Comparison of ENCODE assay signal across 18 cellular contexts in genomic region chr9:85959955-85960354, GRCh38. TPM values are rescaled to one million over a fixed set of nuclear protein-coding genes. Genes with fewer than 3 reads are reported as not detected.
DNase-seq lines count a peak whose midpoint lies in the region; ATAC-seq and TF ChIP-seq lines count a peak whose summit lies in the region.
"Had no signal": no experiment of that assay in that cellular context is flagged by ENCODE, and none has a peak within 500 bp of the region (broad histone marks: within the 10 kb centered on the region; RNA-seq: fewer than 3 reads in every experiment).

No MANE protein-coding gene starts in this region.

- TSS peak; percentile 3 for BruUV-seq in MCF 10A (replicated peaks; lab: Mats Ljungman, UMichigan)

- no peaks in the 10 kb centered on the region for H3K4me1 ChIP-seq in breast epithelium
- H3K4me1 ChIP-seq: BLaER1 treated with 17β-estradiol and CSF1 and Interleukin-3, amounts not matched to agents 10 nM and 100 nM had no signal

- H3K36me3 ChIP-seq in breast epithelium: no peaks in the 10 kb centered on the region

- ATAC-seq in T-helper 17 cell (no peak), sciatic nerve (peak; percentile 45), GM19467 (IDR thresholded peaks at IDR 0.05; ENCODE audit: unreplicated experiment) (no peak)
- ATAC-seq: GM12878 had no signal

- peaks cover 52% of the 10 kb centered on the region for H3K36me3 Mint-ChIP-seq in MCF 10A (ENCODE audit: insufficient read depth, unreplicated experiment)
- peaks cover 4% of the 10 kb centered on the region for H3K36me3 Mint-ChIP-seq in T-helper 17 cell (ENCODE audit: low read depth)
- peaks cover 42% of the 10 kb centered on the region for H3K36me3 Mint-ChIP-seq in osteocyte (ENCODE audit: unreplicated experiment)

- POLR2A ChIA-PET in MCF 10A (lab: Yijun Ruan, JAX): interaction anchor here (1.0 kb wide), 1 partner anchor 18 kb away, joined by 4 read pairs; no protein-coding TSS in a partner anchor

- intact Hi-C loops in MCF 10A (cut with micrococcal nuclease) (no loop called here), breast epithelium (cut with DNase I; ENCODE audit: low total_unique reads) (no loop called here), sciatic nerve (cut with DNase I) (no loop called here)

- CTCF ChIA-PET in MCF 10A (lab: Yijun Ruan, JAX): interaction anchor here (0.7 kb wide), 1 partner anchor 83 kb away, joined by 3 read pairs; no protein-coding TSS in a partner anchor

- H3K4me3 Mint-ChIP-seq in MCF 10A (ENCODE audit: unreplicated experiment) (no peak overlapping the region), T-helper 17 cell (no peak overlapping the region), osteocyte (ENCODE audit: unreplicated experiment) (no peak overlapping the region)
- H3K4me3 Mint-ChIP-seq: CD4-positive, CD25-positive, alpha-beta regulatory T cell; H9; IgD-negative memory B cell had no signal

- H3K27ac Mint-ChIP-seq in MCF 10A (ENCODE audit: low read depth, unreplicated experiment) (no peak overlapping the region), T-helper 17 cell (peak overlapping the region; percentile 19), osteocyte (ENCODE audit: unreplicated experiment) (no peak overlapping the region)
- H3K27ac Mint-ChIP-seq: CD4-positive, CD25-positive, alpha-beta regulatory T cell; IgD-negative memory B cell had no signal

- H3K4me1 Mint-ChIP-seq in MCF 10A (ENCODE audit: insufficient read depth, unreplicated experiment): peaks cover 7% of the 10 kb centered on the region
- peaks cover 5% of the 10 kb centered on the region for H3K4me1 Mint-ChIP-seq in T-helper 17 cell
- peaks cover 6% of the 10 kb centered on the region for H3K4me1 Mint-ChIP-seq in osteocyte (ENCODE audit: unreplicated experiment)

- H3K9me3 Mint-ChIP-seq in MCF 10A (ENCODE audit: unreplicated experiment) (no peaks in the 10 kb centered on the region), osteocyte (ENCODE audit: unreplicated experiment) (no peaks in the 10 kb centered on the region)
- H3K9me3 Mint-ChIP-seq: H9, IgD-negative memory B cell had no signal

- in situ Hi-C loops in GM13977 (cut with MboI; ENCODE audit: low pct_unique_long_range_greater_than_20kb, low sequenced_read_pairs, unreplicated experiment): no loop called here

- DNase-seq in MCF 10A (ENCODE audit: unreplicated experiment) (no peak), breast epithelium (ENCODE audit: low spot score in 2 of 2) (no peak), T-helper 17 cell (no peak), fibroblast of villous mesenchyme (ENCODE audit: low read depth) (peak; percentile 10), sciatic nerve (ENCODE audit: low spot score) (no peak), GM13977 (ENCODE audit: low spot score) (no peak), osteocyte (ENCODE audit: extremely low spot score, unreplicated experiment) (no peak)
- DNase-seq: 8988T; ACHN; CD4-positive, CD25-positive, alpha-beta regulatory T cell; DMS 273 treated with DMSO at 0.1 percent for 48 hours; DMS79; GOT3; H9 had no signal

- H3K9me3 ChIP-seq in breast epithelium (no peaks in the 10 kb centered on the region), T-helper 17 cell (ENCODE audit: control insufficient read depth, low read length, poor library complexity, severe bottlenecking) (no peaks in the 10 kb centered on the region)
- H3K9me3 ChIP-seq: BLaER1 treated with 17β-estradiol and CSF1 and Interleukin-3, amounts not matched to agents 10 nM and 100 nM had no signal

- TF ChIP-seq CTCF in MCF 10A (IDR thresholded peaks at IDR 0.05; ENCODE audit: unreplicated experiment) (no peak), breast epithelium (IDR thresholded peaks at IDR 0.05) (no peak), fibroblast of villous mesenchyme (IDR thresholded peaks at IDR 0.05; ENCODE audit: insufficient read depth, low read depth, low read length) (no peak), GM13977 (IDR thresholded peaks at IDR 0.05; ENCODE audit: extremely low read depth, insufficient read depth, missing control alignments) (no peak), osteocyte (IDR thresholded peaks at IDR 0.05) (no peak)

- no peak overlapping the region for H3K27ac ChIP-seq in breast epithelium
- H3K27ac ChIP-seq: BLaER1 treated with 17β-estradiol and CSF1 and Interleukin-3, amounts not matched to agents 10 nM and 100 nM had no signal

- no peak for TF ChIP-seq POLR2A in breast epithelium (IDR thresholded peaks at IDR 0.05)

- no peaks in the 10 kb centered on the region for H3K27me3 ChIP-seq in breast epithelium
- H3K27me3 ChIP-seq: BLaER1 treated with 17β-estradiol and CSF1 and Interleukin-3, amounts not matched to agents 10 nM and 100 nM had no signal

- H3K27me3 Mint-ChIP-seq in MCF 10A (ENCODE audit: insufficient read depth, unreplicated experiment): no peaks in the 10 kb centered on the region
- no peaks in the 10 kb centered on the region for H3K27me3 Mint-ChIP-seq in T-helper 17 cell
- no peaks in the 10 kb centered on the region for H3K27me3 Mint-ChIP-seq in osteocyte (ENCODE audit: unreplicated experiment)
- H3K27me3 Mint-ChIP-seq: CD4-positive, CD25-positive, alpha-beta regulatory T cell; IgD-negative memory B cell had no signal

- H3K4me3 ChIP-seq in breast epithelium (no peak overlapping the region), fibroblast of villous mesenchyme (ENCODE audit: low read depth, low read length) (no peak overlapping the region)
- H3K4me3 ChIP-seq: BLaER1 treated with 17β-estradiol and CSF1 and Interleukin-3, amounts not matched to agents 10 nM and 100 nM; GM12878 had no signal

RNA-seq across cellular contexts. Expression of gene NAA35, which starts 19.0 kb away (rescaled TPM):
- total RNA-seq in MCF 10A (2022) (36.2 and 37.6 TPM in 2 replicates), breast epithelium (10 to 100 TPM; 14.2 to 30.4 (median 21.0) TPM), T-helper 17 cell (10 to 100 TPM; 18.8 to 22.3 TPM), fibroblast of villous mesenchyme (20.9 and 28.5 TPM in 2 replicates), sciatic nerve (25.1 TPM), osteocyte (18.8 and 20.0 TPM in 2 replicates)
